In genomic region chr20:59743767-59744485, GRCh38 we compare ENCODE assay signal across 14 cellular contexts.
DNase-seq lines count a peak whose midpoint lies in the region; ATAC-seq, FAIRE-seq and TF ChIP-seq lines count a peak whose summit lies in the region.
"Had no signal": no experiment of that assay in that cellular context is flagged by ENCODE, and none has a peak within 500 bp of the region (broad histone marks: within the 10 kb centered on the region; RNA-seq: fewer than 3 reads in every experiment).

No MANE protein-coding gene starts in this region.

- H3K27ac ChIP-seq in RWPE2 (ENCODE audit: poor library complexity, severe bottlenecking) (no peak overlapping the region), small intestine (ENCODE audit: low read depth in 1 of 2, low read length in 1 of 2) (no peak overlapping the region)
- H3K27ac ChIP-seq: SJSA1, tibial nerve had no signal

- no peak for FAIRE-seq in small intestine (lab: Jason Lieb, UNC)
- FAIRE-seq: GM18507 had no signal

- H3K9me3 ChIP-seq in RWPE2 (ENCODE audit: severe bottlenecking): no peaks in the 10 kb centered on the region
- H3K9me3 ChIP-seq in small intestine (ENCODE audit: control insufficient read depth, low read depth): no peaks in the 10 kb centered on the region
- H3K9me3 ChIP-seq: SJSA1, tibial nerve had no signal

- ATAC-seq in RWPE2 (ENCODE audit: low read depth) (peak; percentile 50), HG03432 (IDR thresholded peaks at IDR 0.05; ENCODE audit: unreplicated experiment) (no peak), HG02938 (IDR thresholded peaks at IDR 0.05; ENCODE audit: unreplicated experiment) (no peak)

- H3K4me3 ChIP-seq in RWPE2 (ENCODE audit: severe bottlenecking) (no peak overlapping the region), small intestine (ENCODE audit: low read depth in 1 of 2, low read length in 2 of 2) (no peak overlapping the region)
- H3K4me3 ChIP-seq: SJSA1, tibial nerve had no signal

- H3K36me3 ChIP-seq in RWPE2 (ENCODE audit: low read depth): no peaks in the 10 kb centered on the region
- H3K36me3 ChIP-seq in small intestine (ENCODE audit: control insufficient read depth in 2 of 2, insufficient read depth in 2 of 2, low read length in 2 of 2): no peaks in the 10 kb centered on the region
- H3K36me3 ChIP-seq: SJSA1, tibial nerve had no signal

- DNase-seq in SIG-M5 treated with dmso at 0.1 percent for 504 hours (lab: John Stamatoyannopoulos, UW; ENCODE audit: unreplicated experiment): peak; percentile 65
- DNase-seq in SIG-M5 (lab: John Stamatoyannopoulos, UW): no peak
- peak; percentile 33 for DNase-seq in HT1080 (ENCODE audit: low read depth)
- DNase-seq in RWPE2 (ENCODE audit: low spot score): no peak
- DNase-seq in small intestine: peak; percentile 63
- no peak for DNase-seq in activated naive CD4-positive, alpha-beta T cell treated with anti-CD3 and anti-CD28 coated beads, Interleukin-2, amount 50 U/mL, for 16 hours
- DNase-seq: activated CD4-positive, alpha-beta T cell treated with anti-CD3 and anti-CD28 coated beads, Interleukin-2, amount 10 ng/mL, durations not matched to agents 7 days and 5 days; activated naive CD4-positive, alpha-beta T cell; Kasumi-1 had no signal

- H3K4me1 ChIP-seq in RWPE2 (ENCODE audit: insufficient read depth, poor library complexity, severe bottlenecking) (no peaks in the 10 kb centered on the region), small intestine (ENCODE audit: control insufficient read depth in 2 of 2, insufficient read depth in 1 of 2, low read depth in 1 of 2, low read length in 1 of 2) (no peaks in the 10 kb centered on the region)
- H3K4me1 ChIP-seq: SJSA1 had no signal

- H3K27me3 ChIP-seq in RWPE2 (ENCODE audit: insufficient read depth, poor library complexity, severe bottlenecking): peaks cover 68% of the 10 kb centered on the region
- H3K27me3 ChIP-seq in small intestine (ENCODE audit: control insufficient read depth in 2 of 2, insufficient read depth in 2 of 2, low read length in 2 of 2): no peaks in the 10 kb centered on the region

- 53 to 69% (median 63%) methylated on average over 20 to 21 of the region's 21 CpGs for WGBS in small intestine, 3 donors

- peak; percentile 60 for TF ChIP-seq CTCF in RWPE2 (IDR thresholded peaks at IDR 0.05; ENCODE audit: poor library complexity, severe bottlenecking)

Comparison
In these comparisons a context has a peak if more than half of its experiments do, and no peak if none do; other contexts are left out.
1. DNase-seq: peak in SIG-M5 treated with dmso at 0.1 percent for 504 hours (single experiment), HT1080 (single experiment) and small intestine (single experiment); none in SIG-M5 (single experiment), RWPE2 (single experiment) and activated naive CD4-positive, alpha-beta T cell treated with anti-CD3 and anti-CD28 coated beads, Interleukin-2, amount 50 U/mL, for 16 hours (single experiment).